ENCODE assay signal across 24 cellular contexts in the genomic region with DNA sequence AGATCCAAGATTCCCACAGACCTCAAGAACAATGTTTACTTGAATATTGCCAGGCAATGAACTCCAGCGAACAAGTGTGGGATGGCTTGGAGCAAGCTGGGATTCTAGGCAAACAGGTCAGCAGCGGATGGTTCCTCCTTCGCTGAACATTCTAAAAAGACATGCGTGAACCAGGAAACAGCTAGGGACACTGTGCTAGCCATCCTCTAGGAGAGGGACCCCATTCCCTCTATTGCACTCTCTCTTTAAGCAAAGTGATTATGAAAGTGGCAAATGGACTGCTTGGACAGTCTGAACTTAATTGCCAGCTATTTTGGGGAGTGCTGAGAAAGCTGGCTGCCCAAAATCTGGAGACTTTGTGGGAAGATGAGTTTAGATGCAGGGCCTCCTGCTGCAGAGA.
"Had no signal": no experiment of that assay in that cellular context is flagged by ENCODE, and none has a peak within 500 bp of the region (broad histone marks: within the 10 kb centered on the region; RNA-seq: fewer than 3 reads in every experiment).

No MANE protein-coding gene starts in this region.

- H3K4me3 ChIP-seq: cardiac muscle cell, MG63 had no signal

- H3K27ac ChIP-seq: cardiac muscle cell, KMS-11, VCaP had no signal

- H3K9me3 ChIP-seq: MG63 had no signal

- H3K36me3 ChIP-seq: cardiac muscle cell, MG63 had no signal

- H3K27me3 ChIP-seq: cardiac muscle cell, MG63 had no signal

- H3K4me2 ChIP-seq: KMS-11 had no signal

- H3K9ac ChIP-seq: KMS-11 had no signal

- DNase-seq: activated CD4-positive, alpha-beta memory T cell treated with anti-CD3 and anti-CD28 coated beads for 36 hours; activated CD4-positive, alpha-beta T cell treated with anti-CD3 and anti-CD28 coated beads, Interleukin-2, amount 10 ng/mL, durations not matched to agents 7 days and 5 days; activated CD4-positive, CD25-positive, alpha-beta regulatory T cell; activated CD8-positive, alpha-beta memory T cell treated with anti-CD3 and anti-CD28 coated beads for 24 hours; activated effector memory CD4-positive, alpha-beta T cell treated with anti-CD3 and anti-CD28 coated beads, Interleukin-2, amount 50 U/mL, for 16 hours; activated naive CD4-positive, alpha-beta T cell treated with Interleukin-2 at 50 U/mL for 16 hours; activated naive CD8-positive, alpha-beta T cell treated with anti-CD3 and anti-CD28 coated beads, Interleukin-2, amount 50 U/mL, for 24 hours; activated T-cell treated with anti-CD3 and anti-CD28 coated beads, Interleukin-2, amount 50 U/mL, for 4 hours; amniotic stem cell; cerebellar nuclear complex; MG63; NCI-H1105; NCI-H1436; NCI-H1694 treated with DMSO at 0.1 percent for 48 hours; NCI-H2029 treated with DMSO at 0.1 percent for 48 hours; NCI-H345; NCI-H510A treated with DMSO at 0.1 percent for 48 hours; SHP77 treated with DMSO at 0.1 percent for 48 hours; T-cell; T-helper 2 cell; T1000 had no signal
